In the genomic region with DNA sequence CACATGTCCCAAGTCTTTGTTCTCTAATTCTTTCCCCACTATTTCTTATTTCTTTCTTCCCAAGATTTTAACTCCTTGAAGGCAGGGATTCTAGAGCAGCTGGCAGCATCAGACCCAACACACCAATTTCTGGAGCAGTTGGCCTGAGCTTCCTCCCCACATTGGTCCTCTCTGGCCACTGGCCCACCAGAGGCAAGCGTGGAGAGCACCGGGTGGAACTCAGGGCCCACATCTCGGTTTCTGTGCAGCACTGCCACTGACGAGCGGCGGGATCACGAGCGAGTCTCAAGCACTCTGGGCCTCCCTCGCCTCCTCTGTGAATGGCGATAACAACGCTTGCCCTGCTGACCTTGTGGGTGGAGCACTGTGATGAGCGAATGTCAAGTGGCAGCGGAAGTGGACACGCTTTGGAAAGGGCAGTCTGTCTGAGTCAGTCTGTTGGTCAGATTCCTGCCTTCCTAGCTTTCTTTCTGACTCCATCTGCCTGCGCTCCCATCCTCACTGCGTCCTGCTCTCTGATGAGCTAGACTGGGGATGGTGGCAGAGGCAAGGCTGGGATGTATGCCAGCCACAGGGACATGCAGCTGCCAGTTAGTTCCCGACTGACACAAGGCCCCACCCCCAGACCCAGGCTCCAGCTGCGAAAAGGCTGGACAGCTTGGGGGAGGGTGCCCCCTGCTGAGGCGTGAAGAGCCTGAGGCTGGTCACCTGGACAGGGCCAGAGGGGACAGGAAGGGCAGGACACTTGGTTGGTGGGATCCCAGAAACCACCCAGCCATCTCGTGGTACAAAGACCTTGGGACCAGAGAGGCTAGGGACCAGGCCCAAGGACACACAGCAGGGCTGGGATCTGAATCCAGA, we compare ENCODE assay signal across 1 cellular context.
TF ChIP-seq lines count a peak whose summit lies in the region.

No MANE protein-coding gene starts in this region.

TF ChIP-seq in K562, 482 proteins besides CTCF, POLR2A, EP300 and RAD21 (continued from another document and continues in another):
- TF ChIP-seq, protein P1, sequence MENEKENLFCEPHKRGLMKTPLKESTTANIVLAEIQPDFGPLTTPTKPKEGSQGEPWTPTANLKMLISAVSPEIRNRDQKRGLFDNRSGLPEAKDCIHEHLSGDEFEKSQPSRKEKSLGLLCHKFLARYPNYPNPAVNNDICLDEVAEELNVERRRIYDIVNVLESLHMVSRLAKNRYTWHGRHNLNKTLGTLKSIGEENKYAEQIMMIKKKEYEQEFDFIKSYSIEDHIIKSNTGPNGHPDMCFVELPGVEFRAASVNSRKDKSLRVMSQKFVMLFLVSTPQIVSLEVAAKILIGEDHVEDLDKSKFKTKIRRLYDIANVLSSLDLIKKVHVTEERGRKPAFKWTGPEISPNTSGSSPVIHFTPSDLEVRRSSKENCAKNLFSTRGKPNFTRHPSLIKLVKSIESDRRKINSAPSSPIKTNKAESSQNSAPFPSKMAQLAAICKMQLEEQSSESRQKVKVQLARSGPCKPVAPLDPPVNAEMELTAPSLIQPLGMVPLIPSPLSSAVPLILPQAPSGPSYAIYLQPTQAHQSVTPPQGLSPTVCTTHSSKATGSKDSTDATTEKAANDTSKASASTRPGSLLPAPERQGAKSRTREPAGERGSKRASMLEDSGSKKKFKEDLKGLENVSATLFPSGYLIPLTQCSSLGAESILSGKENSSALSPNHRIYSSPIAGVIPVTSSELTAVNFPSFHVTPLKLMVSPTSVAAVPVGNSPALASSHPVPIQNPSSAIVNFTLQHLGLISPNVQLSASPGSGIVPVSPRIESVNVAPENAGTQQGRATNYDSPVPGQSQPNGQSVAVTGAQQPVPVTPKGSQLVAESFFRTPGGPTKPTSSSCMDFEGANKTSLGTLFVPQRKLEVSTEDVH (IDR thresholded peaks at IDR 0.05; ENCODE audit: low read depth, partially characterized antibody): no peak
- peak; percentile 73 for TF ChIP-seq EP400 (IDR thresholded peaks at IDR 0.05)
- no peak for TF ChIP-seq PYGO2 (tag; IDR thresholded peaks at IDR 0.05)
- no peak for TF ChIP-seq E2F3 (CRISPR knock-in tag; IDR thresholded peaks at IDR 0.05)
- TF ChIP-seq IRF2 (CRISPR knock-in tag; IDR thresholded peaks at IDR 0.05): no peak; the same call in 1 of the 2 replicates
- no peak for TF ChIP-seq HOXB6 (CRISPR knock-in tag; IDR thresholded peaks at IDR 0.05; ENCODE audit: borderline replicate concordance)
- TF ChIP-seq CAMTA2 (CRISPR knock-in tag; conservative IDR thresholded peaks at IDR 0.05): no peak
- TF ChIP-seq, protein P2, sequence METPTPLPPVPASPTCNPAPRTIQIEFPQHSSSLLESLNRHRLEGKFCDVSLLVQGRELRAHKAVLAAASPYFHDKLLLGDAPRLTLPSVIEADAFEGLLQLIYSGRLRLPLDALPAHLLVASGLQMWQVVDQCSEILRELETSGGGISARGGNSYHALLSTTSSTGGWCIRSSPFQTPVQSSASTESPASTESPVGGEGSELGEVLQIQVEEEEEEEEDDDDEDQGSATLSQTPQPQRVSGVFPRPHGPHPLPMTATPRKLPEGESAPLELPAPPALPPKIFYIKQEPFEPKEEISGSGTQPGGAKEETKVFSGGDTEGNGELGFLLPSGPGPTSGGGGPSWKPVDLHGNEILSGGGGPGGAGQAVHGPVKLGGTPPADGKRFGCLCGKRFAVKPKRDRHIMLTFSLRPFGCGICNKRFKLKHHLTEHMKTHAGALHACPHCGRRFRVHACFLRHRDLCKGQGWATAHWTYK (CRISPR knock-in tag; IDR thresholded peaks at IDR 0.05): peak; percentile 89; the same call in 1 of the 2 replicates
- 0 out of 2 replicates have a peak, but pooled peaks have one; percentile 82 for TF ChIP-seq ZNF197 (CRISPR knock-in tag; IDR thresholded peaks at IDR 0.05; ENCODE audit: low read depth)
- no peak for TF ChIP-seq TGIF2 (CRISPR knock-in tag; IDR thresholded peaks at IDR 0.05)
- TF ChIP-seq ZC3H8 (IDR thresholded peaks at IDR 0.05): no peak
- TF ChIP-seq, protein P3, sequence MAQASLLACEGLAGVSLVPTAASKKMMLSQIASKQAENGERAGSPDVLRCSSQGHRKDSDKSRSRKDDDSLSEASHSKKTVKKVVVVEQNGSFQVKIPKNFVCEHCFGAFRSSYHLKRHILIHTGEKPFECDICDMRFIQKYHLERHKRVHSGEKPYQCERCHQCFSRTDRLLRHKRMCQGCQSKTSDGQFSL (CRISPR knock-in tag; IDR thresholded peaks at IDR 0.05): no peak
- TF ChIP-seq, protein P3 (tag; IDR thresholded peaks at IDR 0.05): no peak
- TF ChIP-seq POLR2B (IDR thresholded peaks at IDR 0.05; ENCODE audit: low read depth, partially characterized antibody): peak; percentile 54
- TF ChIP-seq, protein P4, sequence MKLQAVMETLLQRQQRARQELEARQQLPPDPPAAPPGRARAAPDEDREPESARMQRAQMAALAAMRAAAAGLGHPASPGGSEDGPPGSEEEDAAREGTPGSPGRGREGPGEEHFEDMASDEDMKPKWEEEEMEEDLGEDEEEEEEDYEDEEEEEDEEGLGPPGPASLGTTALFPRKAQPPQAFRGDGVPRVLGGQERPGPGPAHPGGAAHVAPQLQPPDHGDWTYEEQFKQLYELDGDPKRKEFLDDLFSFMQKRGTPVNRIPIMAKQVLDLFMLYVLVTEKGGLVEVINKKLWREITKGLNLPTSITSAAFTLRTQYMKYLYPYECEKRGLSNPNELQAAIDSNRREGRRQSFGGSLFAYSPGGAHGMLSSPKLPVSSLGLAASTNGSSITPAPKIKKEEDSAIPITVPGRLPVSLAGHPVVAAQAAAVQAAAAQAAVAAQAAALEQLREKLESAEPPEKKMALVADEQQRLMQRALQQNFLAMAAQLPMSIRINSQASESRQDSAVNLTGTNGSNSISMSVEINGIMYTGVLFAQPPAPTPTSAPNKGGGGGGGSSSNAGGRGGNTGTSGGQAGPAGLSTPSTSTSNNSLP (IDR thresholded peaks at IDR 0.05; ENCODE audit: borderline replicate concordance, low read depth, low read length): no peak; the same call in 1 of the 2 replicates
- TF ChIP-seq, protein P5, sequence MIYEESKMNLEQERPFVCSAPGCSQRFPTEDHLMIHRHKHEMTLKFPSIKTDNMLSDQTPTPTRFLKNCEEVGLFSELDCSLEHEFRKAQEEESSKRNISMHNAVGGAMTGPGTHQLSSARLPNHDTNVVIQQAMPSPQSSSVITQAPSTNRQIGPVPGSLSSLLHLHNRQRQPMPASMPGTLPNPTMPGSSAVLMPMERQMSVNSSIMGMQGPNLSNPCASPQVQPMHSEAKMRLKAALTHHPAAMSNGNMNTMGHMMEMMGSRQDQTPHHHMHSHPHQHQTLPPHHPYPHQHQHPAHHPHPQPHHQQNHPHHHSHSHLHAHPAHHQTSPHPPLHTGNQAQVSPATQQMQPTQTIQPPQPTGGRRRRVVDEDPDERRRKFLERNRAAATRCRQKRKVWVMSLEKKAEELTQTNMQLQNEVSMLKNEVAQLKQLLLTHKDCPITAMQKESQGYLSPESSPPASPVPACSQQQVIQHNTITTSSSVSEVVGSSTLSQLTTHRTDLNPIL (CRISPR knock-in tag; IDR thresholded peaks at IDR 0.05): peak; percentile 62; the same call in 1 of the 2 replicates
- TF ChIP-seq TCF3 (CRISPR knock-in tag; IDR thresholded peaks at IDR 0.05): peak; percentile 94
- TF ChIP-seq, protein P6, sequence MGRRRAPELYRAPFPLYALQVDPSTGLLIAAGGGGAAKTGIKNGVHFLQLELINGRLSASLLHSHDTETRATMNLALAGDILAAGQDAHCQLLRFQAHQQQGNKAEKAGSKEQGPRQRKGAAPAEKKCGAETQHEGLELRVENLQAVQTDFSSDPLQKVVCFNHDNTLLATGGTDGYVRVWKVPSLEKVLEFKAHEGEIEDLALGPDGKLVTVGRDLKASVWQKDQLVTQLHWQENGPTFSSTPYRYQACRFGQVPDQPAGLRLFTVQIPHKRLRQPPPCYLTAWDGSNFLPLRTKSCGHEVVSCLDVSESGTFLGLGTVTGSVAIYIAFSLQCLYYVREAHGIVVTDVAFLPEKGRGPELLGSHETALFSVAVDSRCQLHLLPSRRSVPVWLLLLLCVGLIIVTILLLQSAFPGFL (CRISPR knock-in tag; IDR thresholded peaks at IDR 0.05): no peak
- no peak for TF ChIP-seq RBM14 (IDR thresholded peaks at IDR 0.05; ENCODE audit: borderline replicate concordance, insufficient read depth, low read depth, low read length)
- TF ChIP-seq RBM34 (IDR thresholded peaks at IDR 0.05; ENCODE audit: borderline replicate concordance, insufficient read depth, low read length): no peak
- no peak for TF ChIP-seq POLR2H (tag; IDR thresholded peaks at IDR 0.05; ENCODE audit: low read depth)
- no peak for TF ChIP-seq ZFP30 (CRISPR knock-in tag; IDR thresholded peaks at IDR 0.05; ENCODE audit: borderline replicate concordance)
- TF ChIP-seq, protein P7, sequence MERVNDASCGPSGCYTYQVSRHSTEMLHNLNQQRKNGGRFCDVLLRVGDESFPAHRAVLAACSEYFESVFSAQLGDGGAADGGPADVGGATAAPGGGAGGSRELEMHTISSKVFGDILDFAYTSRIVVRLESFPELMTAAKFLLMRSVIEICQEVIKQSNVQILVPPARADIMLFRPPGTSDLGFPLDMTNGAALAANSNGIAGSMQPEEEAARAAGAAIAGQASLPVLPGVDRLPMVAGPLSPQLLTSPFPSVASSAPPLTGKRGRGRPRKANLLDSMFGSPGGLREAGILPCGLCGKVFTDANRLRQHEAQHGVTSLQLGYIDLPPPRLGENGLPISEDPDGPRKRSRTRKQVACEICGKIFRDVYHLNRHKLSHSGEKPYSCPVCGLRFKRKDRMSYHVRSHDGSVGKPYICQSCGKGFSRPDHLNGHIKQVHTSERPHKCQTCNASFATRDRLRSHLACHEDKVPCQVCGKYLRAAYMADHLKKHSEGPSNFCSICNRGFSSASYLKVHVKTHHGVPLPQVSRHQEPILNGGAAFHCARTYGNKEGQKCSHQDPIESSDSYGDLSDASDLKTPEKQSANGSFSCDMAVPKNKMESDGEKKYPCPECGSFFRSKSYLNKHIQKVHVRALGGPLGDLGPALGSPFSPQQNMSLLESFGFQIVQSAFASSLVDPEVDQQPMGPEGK (CRISPR knock-in tag; IDR thresholded peaks at IDR 0.05; ENCODE audit: borderline replicate concordance): no peak
- peak; percentile 69 for TF ChIP-seq SUPT5H (IDR thresholded peaks at IDR 0.05)
- TF ChIP-seq GATAD2A (IDR thresholded peaks at IDR 0.05): peak; percentile 91; the same call in 1 of the 2 replicates
- TF ChIP-seq PCBP2 (IDR thresholded peaks at IDR 0.05; ENCODE audit: low read depth, low read length, poor library complexity, severe bottlenecking): no peak
- TF ChIP-seq, protein P8, sequence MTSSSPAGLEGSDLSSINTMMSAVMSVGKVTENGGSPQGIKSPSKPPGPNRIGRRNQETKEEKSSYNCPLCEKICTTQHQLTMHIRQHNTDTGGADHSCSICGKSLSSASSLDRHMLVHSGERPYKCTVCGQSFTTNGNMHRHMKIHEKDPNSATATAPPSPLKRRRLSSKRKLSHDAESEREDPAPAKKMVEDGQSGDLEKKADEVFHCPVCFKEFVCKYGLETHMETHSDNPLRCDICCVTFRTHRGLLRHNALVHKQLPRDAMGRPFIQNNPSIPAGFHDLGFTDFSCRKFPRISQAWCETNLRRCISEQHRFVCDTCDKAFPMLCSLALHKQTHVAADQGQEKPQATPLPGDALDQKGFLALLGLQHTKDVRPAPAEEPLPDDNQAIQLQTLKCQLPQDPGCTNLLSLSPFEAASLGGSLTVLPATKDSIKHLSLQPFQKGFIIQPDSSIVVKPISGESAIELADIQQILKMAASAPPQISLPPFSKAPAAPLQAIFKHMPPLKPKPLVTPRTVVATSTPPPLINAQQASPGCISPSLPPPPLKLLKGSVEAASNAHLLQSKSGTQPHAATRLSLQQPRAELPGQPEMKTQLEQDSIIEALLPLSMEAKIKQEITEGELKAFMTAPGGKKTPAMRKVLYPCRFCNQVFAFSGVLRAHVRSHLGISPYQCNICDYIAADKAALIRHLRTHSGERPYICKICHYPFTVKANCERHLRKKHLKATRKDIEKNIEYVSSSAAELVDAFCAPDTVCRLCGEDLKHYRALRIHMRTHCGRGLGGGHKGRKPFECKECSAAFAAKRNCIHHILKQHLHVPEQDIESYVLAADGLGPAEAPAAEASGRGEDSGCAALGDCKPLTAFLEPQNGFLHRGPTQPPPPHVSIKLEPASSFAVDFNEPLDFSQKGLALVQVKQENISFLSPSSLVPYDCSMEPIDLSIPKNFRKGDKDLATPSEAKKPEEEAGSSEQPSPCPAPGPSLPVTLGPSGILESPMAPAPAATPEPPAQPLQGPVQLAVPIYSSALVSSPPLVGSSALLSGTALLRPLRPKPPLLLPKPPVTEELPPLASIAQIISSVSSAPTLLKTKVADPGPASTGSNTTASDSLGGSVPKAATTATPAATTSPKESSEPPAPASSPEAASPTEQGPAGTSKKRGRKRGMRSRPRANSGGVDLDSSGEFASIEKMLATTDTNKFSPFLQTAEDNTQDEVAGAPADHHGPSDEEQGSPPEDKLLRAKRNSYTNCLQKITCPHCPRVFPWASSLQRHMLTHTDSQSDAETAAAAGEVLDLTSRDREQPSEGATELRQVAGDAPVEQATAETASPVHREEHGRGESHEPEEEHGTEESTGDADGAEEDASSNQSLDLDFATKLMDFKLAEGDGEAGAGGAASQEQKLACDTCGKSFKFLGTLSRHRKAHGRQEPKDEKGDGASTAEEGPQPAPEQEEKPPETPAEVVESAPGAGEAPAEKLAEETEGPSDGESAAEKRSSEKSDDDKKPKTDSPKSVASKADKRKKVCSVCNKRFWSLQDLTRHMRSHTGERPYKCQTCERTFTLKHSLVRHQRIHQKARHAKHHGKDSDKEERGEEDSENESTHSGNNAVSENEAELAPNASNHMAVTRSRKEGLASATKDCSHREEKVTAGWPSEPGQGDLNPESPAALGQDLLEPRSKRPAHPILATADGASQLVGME (CRISPR knock-in tag; IDR thresholded peaks at IDR 0.05): no peak
- no peak for TF ChIP-seq EHMT2 (IDR thresholded peaks at IDR 0.05)
- TF ChIP-seq KAT8 (IDR thresholded peaks at IDR 0.05; ENCODE audit: low read depth): no peak
- TF ChIP-seq, protein P9, sequence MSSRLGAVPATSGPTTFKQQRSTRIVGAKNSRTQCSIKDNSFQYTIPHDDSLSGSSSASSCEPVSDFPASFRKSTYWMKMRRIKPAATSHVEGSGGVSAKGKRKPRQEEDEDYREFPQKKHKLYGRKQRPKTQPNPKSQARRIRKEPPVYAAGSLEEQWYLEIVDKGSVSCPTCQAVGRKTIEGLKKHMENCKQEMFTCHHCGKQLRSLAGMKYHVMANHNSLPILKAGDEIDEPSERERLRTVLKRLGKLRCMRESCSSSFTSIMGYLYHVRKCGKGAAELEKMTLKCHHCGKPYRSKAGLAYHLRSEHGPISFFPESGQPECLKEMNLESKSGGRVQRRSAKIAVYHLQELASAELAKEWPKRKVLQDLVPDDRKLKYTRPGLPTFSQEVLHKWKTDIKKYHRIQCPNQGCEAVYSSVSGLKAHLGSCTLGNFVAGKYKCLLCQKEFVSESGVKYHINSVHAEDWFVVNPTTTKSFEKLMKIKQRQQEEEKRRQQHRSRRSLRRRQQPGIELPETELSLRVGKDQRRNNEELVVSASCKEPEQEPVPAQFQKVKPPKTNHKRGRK (tag; IDR thresholded peaks at IDR 0.05): no peak
- peak; percentile 80 for TF ChIP-seq ELF1 (tag; IDR thresholded peaks at IDR 0.05)
- TF ChIP-seq, protein P10, sequence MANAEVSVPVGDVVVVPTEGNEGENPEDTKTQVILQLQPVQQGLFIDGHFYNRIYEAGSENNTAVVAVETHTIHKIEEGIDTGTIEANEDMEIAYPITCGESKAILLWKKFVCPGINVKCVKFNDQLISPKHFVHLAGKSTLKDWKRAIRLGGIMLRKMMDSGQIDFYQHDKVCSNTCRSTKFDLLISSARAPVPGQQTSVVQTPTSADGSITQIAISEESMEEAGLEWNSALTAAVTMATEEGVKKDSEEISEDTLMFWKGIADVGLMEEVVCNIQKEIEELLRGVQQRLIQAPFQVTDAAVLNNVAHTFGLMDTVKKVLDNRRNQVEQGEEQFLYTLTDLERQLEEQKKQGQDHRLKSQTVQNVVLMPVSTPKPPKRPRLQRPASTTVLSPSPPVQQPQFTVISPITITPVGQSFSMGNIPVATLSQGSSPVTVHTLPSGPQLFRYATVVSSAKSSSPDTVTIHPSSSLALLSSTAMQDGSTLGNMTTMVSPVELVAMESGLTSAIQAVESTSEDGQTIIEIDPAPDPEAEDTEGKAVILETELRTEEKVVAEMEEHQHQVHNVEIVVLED (CRISPR knock-in tag; IDR thresholded peaks at IDR 0.05): no peak
